10 cellular contexts compared by ENCODE assay signal in the genomic region with DNA sequence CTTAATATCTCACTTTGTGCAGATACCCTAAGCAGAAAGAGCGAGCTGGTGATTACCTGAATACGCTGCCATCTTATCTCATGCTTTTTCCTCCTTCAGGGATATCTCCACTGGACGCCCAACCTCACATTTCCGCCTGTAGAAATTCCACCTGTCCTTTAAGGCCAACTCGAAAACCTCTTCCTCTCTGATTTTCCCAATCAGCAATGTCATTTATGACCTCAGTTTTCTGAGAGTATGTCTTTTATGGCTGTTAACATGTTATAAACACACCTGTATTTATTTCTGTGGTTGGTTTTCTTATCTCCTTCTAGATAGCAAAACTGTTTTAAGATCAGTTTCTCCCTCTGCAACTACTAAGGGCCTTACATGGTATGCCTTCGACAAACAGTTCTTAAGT. TPM values are rescaled to one million over a fixed set of nuclear protein-coding genes. Genes with fewer than 3 reads are reported as not detected.
A peak's percentile ranks its signal among the peaks of the same experiment; 100 is the strongest.
DNase-seq lines count a peak whose midpoint lies in the region; ATAC-seq and TF ChIP-seq lines count a peak whose summit lies in the region.
"Had no signal": no experiment of that assay in that cellular context is flagged by ENCODE, and none has a peak within 500 bp of the region (broad histone marks: within the 10 kb centered on the region; RNA-seq: fewer than 3 reads in every experiment).

No MANE protein-coding gene starts in this region.

- no peaks in the 10 kb centered on the region for H3K9me3 Mint-ChIP-seq in stimulated activated naive CD8-positive, alpha-beta T cell treated with anti-CD3 and anti-CD28 coated beads, Interleukin-15, Interleukin-2, amounts not matched to agents 100 ng/mL and 50 ng/mL, for 24 hours
- no peaks in the 10 kb centered on the region for H3K9me3 Mint-ChIP-seq in brain
- no peaks in the 10 kb centered on the region for H3K9me3 Mint-ChIP-seq in naive thymus-derived CD8-positive, alpha-beta T cell

- peaks cover 15% of the 10 kb centered on the region for H3K4me1 ChIP-seq in mesenchymal stem cell (ENCODE audit: control insufficient read depth, insufficient read depth, low read depth, low read length)

- POLR2A ChIA-PET in naive thymus-derived CD8-positive, alpha-beta T cell (lab: Charles Lee) = interaction anchor here (1.0 to 16.6 kb wide), 9 partner anchors 16 to 94 kb away, joined by 3 to 462 read pairs (median 10); no protein-coding TSS in a partner anchor

- H3K36me3 Mint-ChIP-seq in stimulated activated naive CD8-positive, alpha-beta T cell treated with anti-CD3 and anti-CD28 coated beads, Interleukin-15, Interleukin-2, amounts not matched to agents 100 ng/mL and 50 ng/mL, for 24 hours (ENCODE audit: low read depth) = peaks cover 9% of the 10 kb centered on the region
- H3K36me3 Mint-ChIP-seq in brain = peaks cover 20% of the 10 kb centered on the region
- H3K36me3 Mint-ChIP-seq in naive thymus-derived CD8-positive, alpha-beta T cell = peaks cover 0 to 22% (median 0%) of the 10 kb centered on the region in 3 donors

- DNase-seq in stimulated activated naive CD8-positive, alpha-beta T cell treated with anti-CD3 and anti-CD28 coated beads, Interleukin-15, Interleukin-2, amounts not matched to agents 100 U/mL and 50 U/mL, for 24 hours = no peak
- DNase-seq in naive thymus-derived CD8-positive, alpha-beta T cell = no peak
- DNase-seq in mesenchymal stem cell (no peak), NCI-H748 treated with DMSO at 0.1 percent for 48 hours (lab: John Stamatoyannopoulos, UW) (no peak)
- DNase-seq: cortex of kidney, NCI-H146 had no signal

- no peak overlapping the region for H2BK15ac ChIP-seq in mesenchymal stem cell (ENCODE audit: low read depth, poor library complexity, severe bottlenecking)

- no peak for ATAC-seq in stimulated activated naive CD8-positive, alpha-beta T cell treated with anti-CD3 and anti-CD28 coated beads, Interleukin-15, Interleukin-2, amounts not matched to agents 100 U/mL and 50 U/mL, for 24 hours
- ATAC-seq in naive thymus-derived CD8-positive, alpha-beta T cell = no peak
- ATAC-seq in GM18519 (IDR thresholded peaks at IDR 0.05; ENCODE audit: low FRiP score, unreplicated experiment) = no peak
- ATAC-seq in HG02623 (IDR thresholded peaks at IDR 0.05; ENCODE audit: unreplicated experiment) = no peak

- no peak overlapping the region for H3K4me2 ChIP-seq in mesenchymal stem cell (ENCODE audit: low read length, poor library complexity, severe bottlenecking)

- no peaks in the 10 kb centered on the region for H3K27me3 Mint-ChIP-seq in stimulated activated naive CD8-positive, alpha-beta T cell treated with anti-CD3 and anti-CD28 coated beads, Interleukin-15, Interleukin-2, amounts not matched to agents 100 ng/mL and 50 ng/mL, for 24 hours
- peaks cover 11% of the 10 kb centered on the region for H3K27me3 Mint-ChIP-seq in brain
- H3K27me3 Mint-ChIP-seq in naive thymus-derived CD8-positive, alpha-beta T cell = no peaks in the 10 kb centered on the region

- no peak overlapping the region for H4K91ac ChIP-seq in mesenchymal stem cell (ENCODE audit: low read length)

- no peak overlapping the region for H2AK5ac ChIP-seq in mesenchymal stem cell (ENCODE audit: low read length, severe bottlenecking)

- H4K8ac ChIP-seq in mesenchymal stem cell (ENCODE audit: low read length) = no peak overlapping the region

- TF ChIP-seq CTCF in brain (conservative IDR thresholded peaks at IDR 0.05) = no peak

- no peaks in the 10 kb centered on the region for H3K9me3 ChIP-seq in mesenchymal stem cell (ENCODE audit: control insufficient read depth, low read length)

- H3K4me1 Mint-ChIP-seq in stimulated activated naive CD8-positive, alpha-beta T cell treated with anti-CD3 and anti-CD28 coated beads, Interleukin-15, Interleukin-2, amounts not matched to agents 100 ng/mL and 50 ng/mL, for 24 hours (ENCODE audit: low read depth) = peaks cover 81% of the 10 kb centered on the region
- peaks cover 57% of the 10 kb centered on the region for H3K4me1 Mint-ChIP-seq in brain
- peaks cover 63 to 85% (median 81%) of the 10 kb centered on the region in 4 donors for H3K4me1 Mint-ChIP-seq in naive thymus-derived CD8-positive, alpha-beta T cell

- no peak overlapping the region for H3K18ac ChIP-seq in mesenchymal stem cell (ENCODE audit: low read depth in 1 of 2, low read length in 2 of 2)

- WGBS in mesenchymal stem cell = 89% methylated on average over 6 of the region's 6 CpGs

- peak overlapping the region; percentile 75 for H3K27ac Mint-ChIP-seq in stimulated activated naive CD8-positive, alpha-beta T cell treated with anti-CD3 and anti-CD28 coated beads, Interleukin-15, Interleukin-2, amounts not matched to agents 100 ng/mL and 50 ng/mL, for 24 hours
- H3K27ac Mint-ChIP-seq in brain = peak overlapping the region in 3 of 5 experiments; percentile 11 to 66 (median 39)
- peak overlapping the region; percentile 82 to 97 (median 94) for H3K27ac Mint-ChIP-seq in naive thymus-derived CD8-positive, alpha-beta T cell

- H3K36me3 ChIP-seq in mesenchymal stem cell (ENCODE audit: control insufficient read depth in 1 of 2, insufficient read depth in 2 of 2, low read depth in 1 of 2, low read length in 2 of 2) = peaks cover 0 to 7% of the 10 kb centered on the region in 2 experiments

- no peak overlapping the region for H2AFZ ChIP-seq in mesenchymal stem cell (ENCODE audit: low read depth, low read length)

- no peak overlapping the region for H2BK5ac ChIP-seq in mesenchymal stem cell (ENCODE audit: low read depth, low read length, poor library complexity, severe bottlenecking)

- peaks cover 6% of the 10 kb centered on the region for H3K79me1 ChIP-seq in mesenchymal stem cell (replicated peaks; ENCODE audit: low read length, poor library complexity, severe bottlenecking)

- no peak overlapping the region for H3K4me3 ChIP-seq in mesenchymal stem cell (ENCODE audit: insufficient read depth in 1 of 2, low read depth in 1 of 2, low read length in 2 of 2)

- H3K4me3 Mint-ChIP-seq in stimulated activated naive CD8-positive, alpha-beta T cell treated with anti-CD3 and anti-CD28 coated beads, Interleukin-15, Interleukin-2, amounts not matched to agents 100 ng/mL and 50 ng/mL, for 24 hours = peak overlapping the region; percentile 80
- peak overlapping the region; percentile 72 to 89 (median 84) for H3K4me3 Mint-ChIP-seq in brain
- H3K4me3 Mint-ChIP-seq in naive thymus-derived CD8-positive, alpha-beta T cell = peak overlapping the region; percentile 80 to 95 (median 88)

- no peak overlapping the region for H3K9ac ChIP-seq in mesenchymal stem cell (ENCODE audit: low read length)

- H3K27me3 ChIP-seq in mesenchymal stem cell (ENCODE audit: control insufficient read depth in 1 of 2, insufficient read depth in 1 of 2, low read length in 2 of 2) = peaks cover 0 to 5% of the 10 kb centered on the region in 2 experiments

- no peak overlapping the region for H2BK12ac ChIP-seq in mesenchymal stem cell (ENCODE audit: low read length in 2 of 2)

- no peak overlapping the region for H3K14ac ChIP-seq in mesenchymal stem cell (ENCODE audit: low read length in 2 of 2)

- H3K23ac ChIP-seq in mesenchymal stem cell (ENCODE audit: low read length in 2 of 2) = no peak overlapping the region

- H3K4ac ChIP-seq in mesenchymal stem cell (ENCODE audit: low read depth in 1 of 2, low read length in 2 of 2) = no peak overlapping the region

- no peak overlapping the region for H2BK120ac ChIP-seq in mesenchymal stem cell (ENCODE audit: low read depth, low read length)

- H3K27ac ChIP-seq in mesenchymal stem cell (ENCODE audit: low read length, poor library complexity, severe bottlenecking) = no peak overlapping the region

RNA-seq across cellular contexts. Expression of a gene that starts 41.1 kb away (rescaled TPM):
- 29.1 TPM for polyA plus RNA-seq in brain (ENCODE audit: insufficient read depth, low read depth, low replicate concordance)
- total RNA-seq in naive thymus-derived CD8-positive, alpha-beta T cell = not detected
- not detected for polyA plus RNA-seq in naive thymus-derived CD8-positive, alpha-beta T cell
- 0.10 TPM for polyA plus RNA-seq in mesenchymal stem cell (2013, experiment 1 of 2)
- polyA plus RNA-seq in mesenchymal stem cell (2013, experiment 2 of 2) = 0.10 TPM

Comparison
In these comparisons a context has a peak if more than half of its experiments do, and no peak if none do; other contexts are left out.
1. H3K27ac Mint-ChIP-seq: peak in every context shown above with its lines; median percentile 94 in naive thymus-derived CD8-positive, alpha-beta T cell; 75 in stimulated activated naive CD8-positive, alpha-beta T cell treated with anti-CD3 and anti-CD28 coated beads, Interleukin-15, Interleukin-2, amounts not matched to agents 100 ng/mL and 50 ng/mL, for 24 hours; 39 in brain.
2. RNA of a gene that starts 41.1 kb away (polyA plus RNA-seq): 29.1 TPM in brain (single experiment); not detected in naive thymus-derived CD8-positive, alpha-beta T cell; every median in the first group is over 10 times any median in the second.
3. Peak in every context shown above with its lines, with median percentiles within 50 percentile points of each other: H3K4me3 Mint-ChIP-seq.